10 cellular contexts compared by ENCODE assay signal in genomic region chr1:147496571-147496970, GRCh38. TPM values are rescaled to one million over a fixed set of nuclear protein-coding genes. Genes with fewer than 3 reads are reported as not detected.
A peak's percentile ranks its signal among the peaks of the same experiment; 100 is the strongest.
DNase-seq lines count a peak whose midpoint lies in the region; ATAC-seq and TF ChIP-seq lines count a peak whose summit lies in the region.
"Had no signal": no experiment of that assay in that cellular context is flagged by ENCODE, and none has a peak within 500 bp of the region (broad histone marks: within the 10 kb centered on the region; RNA-seq: fewer than 3 reads in every experiment).

No MANE protein-coding gene starts in this region.

- H3K4me1 ChIP-seq in thoracic aorta (ENCODE audit: control insufficient read depth in 1 of 2, low read depth in 2 of 2): peaks cover 3 to 12% of the 10 kb centered on the region in 2 donors
- H3K4me1 ChIP-seq: parathyroid adenoma had no signal

- no peak overlapping the region for H3K4me3 ChIP-seq in thoracic aorta

- no peaks in the 10 kb centered on the region for H3K36me3 Mint-ChIP-seq in T-helper 2 cell treated with Interferon-gamma antibody and Interleukin-4, amounts not matched to agents 5 μg/mL and 100 μg/mL, for 36 hours (ENCODE audit: low read depth)
- H3K36me3 Mint-ChIP-seq: activated naive CD4-positive, alpha-beta T cell treated with anti-CD3 and anti-CD28 coated beads, Interleukin-2, amount 50 U/mL, for 24 hours had no signal

- H3K4me3 Mint-ChIP-seq in T-helper 2 cell treated with Interferon-gamma antibody and Interleukin-4, amounts not matched to agents 5 μg/mL and 100 μg/mL, for 36 hours: no peak overlapping the region
- H3K4me3 Mint-ChIP-seq: activated naive CD4-positive, alpha-beta T cell treated with anti-CD3 and anti-CD28 coated beads, Interleukin-2, amount 50 U/mL, for 24 hours had no signal

- peak overlapping the region in 1 of 2 donors; percentile 16 for H3K27ac ChIP-seq in thoracic aorta
- H3K27ac ChIP-seq: parathyroid adenoma had no signal

- peaks cover 7% of the 10 kb centered on the region for H3K27me3 Mint-ChIP-seq in T-helper 2 cell treated with Interferon-gamma antibody and Interleukin-4, amounts not matched to agents 5 μg/mL and 100 μg/mL, for 36 hours (ENCODE audit: low read depth)
- H3K27me3 Mint-ChIP-seq: activated naive CD4-positive, alpha-beta T cell treated with anti-CD3 and anti-CD28 coated beads, Interleukin-2, amount 50 U/mL, for 24 hours had no signal

- peak; percentile 55 for TF ChIP-seq CTCF in thoracic aorta (IDR thresholded peaks at IDR 0.05)

- no peaks in the 10 kb centered on the region for H3K9me3 ChIP-seq in thoracic aorta

- H3K4me1 Mint-ChIP-seq in T-helper 2 cell treated with Interferon-gamma antibody and Interleukin-4, amounts not matched to agents 5 μg/mL and 100 μg/mL, for 36 hours (ENCODE audit: low read depth): peaks cover 4% of the 10 kb centered on the region
- H3K4me1 Mint-ChIP-seq: activated naive CD4-positive, alpha-beta T cell treated with anti-CD3 and anti-CD28 coated beads, Interleukin-2, amount 50 U/mL, for 24 hours had no signal

- ATAC-seq in thoracic aorta (ENCODE audit: insufficient number of reproducible peaks, low FRiP score, low read depth) (no peak), HG02798 (IDR thresholded peaks at IDR 0.05; ENCODE audit: poor library complexity, unreplicated experiment) (no peak)

- H3K27me3 ChIP-seq in thoracic aorta (replicated peaks; ENCODE audit: insufficient read depth): no peaks in the 10 kb centered on the region

- H3K27ac Mint-ChIP-seq in T-helper 2 cell treated with Interferon-gamma antibody and Interleukin-4, amounts not matched to agents 5 μg/mL and 100 μg/mL, for 36 hours: no peak overlapping the region
- H3K27ac Mint-ChIP-seq: activated naive CD4-positive, alpha-beta T cell treated with anti-CD3 and anti-CD28 coated beads, Interleukin-2, amount 50 U/mL, for 24 hours had no signal

- DNase-seq in NCI-H510A treated with DMSO at 0.1 percent for 48 hours (lab: John Stamatoyannopoulos, UW): peak; percentile 29
- DNase-seq in NCI-H510A (lab: John Stamatoyannopoulos, UW): no peak
- DNase-seq in RPMI7951 (ENCODE audit: low read depth): peak; percentile 62
- DNase-seq in glomerular visceral epithelial cell (ENCODE audit: extremely low spot score): peak; percentile 33
- DNase-seq in thoracic aorta (ENCODE audit: low spot score): no peak
- no peak for DNase-seq in amniotic stem cell (lab: John Stamatoyannopoulos, UW)
- no peak for DNase-seq in T-helper 2 cell treated with Interferon-gamma antibody and Interleukin-4, amounts not matched to agents 5 μg/mL and 100 μg/mL, for 36 hours (ENCODE audit: low spot score)

- H3K9me3 Mint-ChIP-seq in T-helper 2 cell treated with Interferon-gamma antibody and Interleukin-4, amounts not matched to agents 5 μg/mL and 100 μg/mL, for 36 hours: no peaks in the 10 kb centered on the region
- H3K9me3 Mint-ChIP-seq: activated naive CD4-positive, alpha-beta T cell treated with anti-CD3 and anti-CD28 coated beads, Interleukin-2, amount 50 U/mL, for 24 hours had no signal

- no peaks in the 10 kb centered on the region for H3K36me3 ChIP-seq in thoracic aorta

RNA-seq across cellular contexts. Expression of gene BCL9, which starts 44.7 kb away (rescaled TPM):
- 4.8 and 9.8 TPM in 2 replicates for total RNA-seq in RPMI7951 (2014; rRNA removed; shearing (Covaris generic))
- total RNA-seq in thoracic aorta: 10 to 100 TPM; 11.0 to 18.6 TPM

Comparison
In these comparisons a context has a peak if more than half of its experiments do, and no peak if none do; other contexts are left out.
1. DNase-seq: peak in NCI-H510A treated with DMSO at 0.1 percent for 48 hours (single experiment), RPMI7951 (single experiment) and glomerular visceral epithelial cell (single experiment); none in NCI-H510A (single experiment), thoracic aorta (single experiment), amniotic stem cell (single experiment) and T-helper 2 cell treated with Interferon-gamma antibody and Interleukin-4, amounts not matched to agents 5 μg/mL and 100 μg/mL, for 36 hours (single experiment).